ENCODE assay signal across 1 cellular context in genomic region chr5:119410448-119411170, GRCh38.
TF ChIP-seq lines count a peak whose summit lies in the region.

No MANE protein-coding gene starts in this region.

TF ChIP-seq in GM23338, 12 proteins besides CTCF, POLR2A, EP300 and RAD21 (continued from another document):
- TF ChIP-seq, protein P1, sequence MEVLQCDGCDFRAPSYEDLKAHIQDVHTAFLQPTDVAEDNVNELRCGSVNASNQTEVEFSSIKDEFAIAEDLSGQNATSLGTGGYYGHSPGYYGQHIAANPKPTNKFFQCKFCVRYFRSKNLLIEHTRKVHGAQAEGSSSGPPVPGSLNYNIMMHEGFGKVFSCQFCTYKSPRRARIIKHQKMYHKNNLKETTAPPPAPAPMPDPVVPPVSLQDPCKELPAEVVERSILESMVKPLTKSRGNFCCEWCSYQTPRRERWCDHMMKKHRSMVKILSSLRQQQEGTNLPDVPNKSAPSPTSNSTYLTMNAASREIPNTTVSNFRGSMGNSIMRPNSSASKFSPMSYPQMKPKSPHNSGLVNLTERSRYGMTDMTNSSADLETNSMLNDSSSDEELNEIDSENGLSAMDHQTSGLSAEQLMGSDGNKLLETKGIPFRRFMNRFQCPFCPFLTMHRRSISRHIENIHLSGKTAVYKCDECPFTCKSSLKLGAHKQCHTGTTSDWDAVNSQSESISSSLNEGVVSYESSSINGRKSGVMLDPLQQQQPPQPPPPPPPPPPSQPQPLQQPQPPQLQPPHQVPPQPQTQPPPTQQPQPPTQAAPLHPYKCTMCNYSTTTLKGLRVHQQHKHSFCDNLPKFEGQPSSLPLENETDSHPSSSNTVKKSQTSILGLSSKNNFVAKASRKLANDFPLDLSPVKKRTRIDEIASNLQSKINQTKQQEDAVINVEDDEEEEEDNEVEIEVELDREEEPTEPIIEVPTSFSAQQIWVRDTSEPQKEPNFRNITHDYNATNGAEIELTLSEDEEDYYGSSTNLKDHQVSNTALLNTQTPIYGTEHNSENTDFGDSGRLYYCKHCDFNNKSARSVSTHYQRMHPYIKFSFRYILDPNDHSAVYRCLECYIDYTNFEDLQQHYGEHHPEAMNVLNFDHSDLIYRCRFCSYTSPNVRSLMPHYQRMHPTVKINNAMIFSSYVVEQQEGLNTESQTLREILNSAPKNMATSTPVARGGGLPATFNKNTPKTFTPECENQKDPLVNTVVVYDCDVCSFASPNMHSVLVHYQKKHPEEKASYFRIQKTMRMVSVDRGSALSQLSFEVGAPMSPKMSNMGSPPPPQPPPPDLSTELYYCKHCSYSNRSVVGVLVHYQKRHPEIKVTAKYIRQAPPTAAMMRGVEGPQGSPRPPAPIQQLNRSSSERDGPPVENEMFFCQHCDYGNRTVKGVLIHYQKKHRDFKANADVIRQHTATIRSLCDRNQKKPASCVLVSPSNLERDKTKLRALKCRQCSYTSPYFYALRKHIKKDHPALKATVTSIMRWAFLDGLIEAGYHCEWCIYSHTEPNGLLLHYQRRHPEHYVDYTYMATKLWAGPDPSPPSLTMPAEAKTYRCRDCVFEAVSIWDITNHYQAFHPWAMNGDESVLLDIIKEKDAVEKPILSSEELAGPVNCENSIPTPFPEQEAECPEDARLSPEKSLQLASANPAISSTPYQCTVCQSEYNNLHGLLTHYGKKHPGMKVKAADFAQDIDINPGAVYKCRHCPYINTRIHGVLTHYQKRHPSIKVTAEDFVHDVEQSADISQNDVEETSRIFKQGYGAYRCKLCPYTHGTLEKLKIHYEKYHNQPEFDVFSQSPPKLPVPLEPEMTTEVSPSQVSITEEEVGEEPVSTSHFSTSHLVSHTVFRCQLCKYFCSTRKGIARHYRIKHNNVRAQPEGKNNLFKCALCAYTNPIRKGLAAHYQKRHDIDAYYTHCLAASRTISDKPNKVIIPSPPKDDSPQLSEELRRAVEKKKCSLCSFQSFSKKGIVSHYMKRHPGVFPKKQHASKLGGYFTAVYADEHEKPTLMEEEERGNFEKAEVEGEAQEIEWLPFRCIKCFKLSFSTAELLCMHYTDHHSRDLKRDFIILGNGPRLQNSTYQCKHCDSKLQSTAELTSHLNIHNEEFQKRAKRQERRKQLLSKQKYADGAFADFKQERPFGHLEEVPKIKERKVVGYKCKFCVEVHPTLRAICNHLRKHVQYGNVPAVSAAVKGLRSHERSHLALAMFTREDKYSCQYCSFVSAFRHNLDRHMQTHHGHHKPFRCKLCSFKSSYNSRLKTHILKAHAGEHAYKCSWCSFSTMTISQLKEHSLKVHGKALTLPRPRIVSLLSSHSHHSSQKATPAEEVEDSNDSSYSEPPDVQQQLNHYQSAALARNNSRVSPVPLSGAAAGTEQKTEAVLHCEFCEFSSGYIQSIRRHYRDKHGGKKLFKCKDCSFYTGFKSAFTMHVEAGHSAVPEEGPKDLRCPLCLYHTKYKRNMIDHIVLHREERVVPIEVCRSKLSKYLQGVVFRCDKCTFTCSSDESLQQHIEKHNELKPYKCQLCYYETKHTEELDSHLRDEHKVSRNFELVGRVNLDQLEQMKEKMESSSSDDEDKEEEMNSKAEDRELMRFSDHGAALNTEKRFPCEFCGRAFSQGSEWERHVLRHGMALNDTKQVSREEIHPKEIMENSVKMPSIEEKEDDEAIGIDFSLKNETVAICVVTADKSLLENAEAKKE (CRISPR knock-in tag; IDR thresholded peaks at IDR 0.05), result no peak
- TF ChIP-seq ZNF114 (CRISPR knock-in tag; IDR thresholded peaks at IDR 0.05), result no peak
- TF ChIP-seq EZH2 (IDR thresholded peaks at IDR 0.05; ENCODE audit: low read depth, unreplicated experiment), result no peak
- TF ChIP-seq ZNF331 (CRISPR knock-in tag; IDR thresholded peaks at IDR 0.05; ENCODE audit: low read depth), result no peak
- TF ChIP-seq, protein P2, sequence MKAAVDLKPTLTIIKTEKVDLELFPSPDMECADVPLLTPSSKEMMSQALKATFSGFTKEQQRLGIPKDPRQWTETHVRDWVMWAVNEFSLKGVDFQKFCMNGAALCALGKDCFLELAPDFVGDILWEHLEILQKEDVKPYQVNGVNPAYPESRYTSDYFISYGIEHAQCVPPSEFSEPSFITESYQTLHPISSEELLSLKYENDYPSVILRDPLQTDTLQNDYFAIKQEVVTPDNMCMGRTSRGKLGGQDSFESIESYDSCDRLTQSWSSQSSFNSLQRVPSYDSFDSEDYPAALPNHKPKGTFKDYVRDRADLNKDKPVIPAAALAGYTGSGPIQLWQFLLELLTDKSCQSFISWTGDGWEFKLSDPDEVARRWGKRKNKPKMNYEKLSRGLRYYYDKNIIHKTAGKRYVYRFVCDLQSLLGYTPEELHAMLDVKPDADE (IDR thresholded peaks at IDR 0.05), result no peak
- TF ChIP-seq POLR2AphosphoS5 (IDR thresholded peaks at IDR 0.05; ENCODE audit: low read depth), result no peak
- no peak for TF ChIP-seq EZH2phosphoT487 (IDR thresholded peaks at IDR 0.05; ENCODE audit: unreplicated experiment)
